ENCODE assay signal across 1 cellular context in genomic region chr16:57722651-57723050, GRCh38.
TF ChIP-seq lines count a peak whose summit lies in the region.

No MANE protein-coding gene starts in this region.

TF ChIP-seq in HepG2, 621 proteins besides CTCF, POLR2A, EP300 and RAD21:
- TF ChIP-seq ZNF563 (CRISPR knock-in tag; IDR thresholded peaks at IDR 0.05) (no peak), ATM (IDR thresholded peaks at IDR 0.05; ENCODE audit: borderline replicate concordance) (no peak), SPEN (CRISPR knock-in tag; IDR thresholded peaks at IDR 0.05; ENCODE audit: low read depth) (no peak), ZNF460 (CRISPR knock-in tag; IDR thresholded peaks at IDR 0.05; ENCODE audit: borderline replicate concordance) (no peak), LRRFIP1 (CRISPR knock-in tag; conservative IDR thresholded peaks at IDR 0.05) (no peak), TFE3 (CRISPR knock-in tag; IDR thresholded peaks at IDR 0.05) (no peak), ZMYM4 (CRISPR knock-in tag; IDR thresholded peaks at IDR 0.05) (no peak), ZSCAN21 (CRISPR knock-in tag; IDR thresholded peaks at IDR 0.05; ENCODE audit: borderline replicate concordance) (0 out of 2 replicates have a peak, but pooled peaks have one; percentile 26), ZNF552 (CRISPR knock-in tag; IDR thresholded peaks at IDR 0.05; ENCODE audit: borderline replicate concordance) (no peak)
